Comparison of ENCODE assay signal across 1 cellular context in genomic region chr17:17103160-17103559, GRCh38.
TF ChIP-seq lines count a peak whose summit lies in the region.

No MANE protein-coding gene starts in this region.

TF ChIP-seq in H1, 55 proteins besides CTCF, POLR2A, EP300 and RAD21:
- TF ChIP-seq EZH2 (IDR thresholded peaks at IDR 0.05; ENCODE audit: low read depth, low read length, severe bottlenecking): no peak
- no peak for TF ChIP-seq TBP (IDR thresholded peaks at IDR 0.05; ENCODE audit: low read depth, low read length)
- no peak for TF ChIP-seq PHF8 (conservative IDR thresholded peaks at IDR 0.05; ENCODE audit: low read depth, low read length)
- TF ChIP-seq HDAC2 (IDR thresholded peaks at IDR 0.05; ENCODE audit: borderline replicate concordance in 1 of 2, low read depth in 2 of 2, low read length in 2 of 2): no peak
- no peak for TF ChIP-seq CBX8 (IDR thresholded peaks at IDR 0.05; ENCODE audit: borderline replicate concordance, low read depth, low read length)
- TF ChIP-seq POU5F1 (IDR thresholded peaks at IDR 0.05; ENCODE audit: low read depth, low read length): no peak
- no peak for TF ChIP-seq SP4 (IDR thresholded peaks at IDR 0.05; ENCODE audit: low read length)
- TF ChIP-seq SIX5 (IDR thresholded peaks at IDR 0.05; ENCODE audit: low read depth, low read length): no peak
- no peak for TF ChIP-seq BRCA1 (IDR thresholded peaks at IDR 0.05; ENCODE audit: low read depth, low read length)
- no peak for TF ChIP-seq ZNF274 (IDR thresholded peaks at IDR 0.05; ENCODE audit: borderline replicate concordance, extremely low read depth, low read length)
- no peak for TF ChIP-seq POLR2AphosphoS5 (IDR thresholded peaks at IDR 0.05; ENCODE audit: low read depth, low read length)
- no peak for TF ChIP-seq MAFK (IDR thresholded peaks at IDR 0.05; ENCODE audit: low read depth, low read length)
- TF ChIP-seq TAF7 (optimal IDR thresholded peaks at IDR 0.05; ENCODE audit: borderline replicate concordance, low read depth, low read length): no peak
- TF ChIP-seq GABPA (IDR thresholded peaks at IDR 0.05; ENCODE audit: borderline replicate concordance, insufficient read depth, low read length): no peak
- TF ChIP-seq, protein P1, sequence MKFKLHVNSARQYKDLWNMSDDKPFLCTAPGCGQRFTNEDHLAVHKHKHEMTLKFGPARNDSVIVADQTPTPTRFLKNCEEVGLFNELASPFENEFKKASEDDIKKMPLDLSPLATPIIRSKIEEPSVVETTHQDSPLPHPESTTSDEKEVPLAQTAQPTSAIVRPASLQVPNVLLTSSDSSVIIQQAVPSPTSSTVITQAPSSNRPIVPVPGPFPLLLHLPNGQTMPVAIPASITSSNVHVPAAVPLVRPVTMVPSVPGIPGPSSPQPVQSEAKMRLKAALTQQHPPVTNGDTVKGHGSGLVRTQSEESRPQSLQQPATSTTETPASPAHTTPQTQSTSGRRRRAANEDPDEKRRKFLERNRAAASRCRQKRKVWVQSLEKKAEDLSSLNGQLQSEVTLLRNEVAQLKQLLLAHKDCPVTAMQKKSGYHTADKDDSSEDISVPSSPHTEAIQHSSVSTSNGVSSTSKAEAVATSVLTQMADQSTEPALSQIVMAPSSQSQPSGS (IDR thresholded peaks at IDR 0.05; ENCODE audit: low read length): no peak
- no peak for TF ChIP-seq SP2 (IDR thresholded peaks at IDR 0.05; ENCODE audit: low read length)
